In the genomic region with DNA sequence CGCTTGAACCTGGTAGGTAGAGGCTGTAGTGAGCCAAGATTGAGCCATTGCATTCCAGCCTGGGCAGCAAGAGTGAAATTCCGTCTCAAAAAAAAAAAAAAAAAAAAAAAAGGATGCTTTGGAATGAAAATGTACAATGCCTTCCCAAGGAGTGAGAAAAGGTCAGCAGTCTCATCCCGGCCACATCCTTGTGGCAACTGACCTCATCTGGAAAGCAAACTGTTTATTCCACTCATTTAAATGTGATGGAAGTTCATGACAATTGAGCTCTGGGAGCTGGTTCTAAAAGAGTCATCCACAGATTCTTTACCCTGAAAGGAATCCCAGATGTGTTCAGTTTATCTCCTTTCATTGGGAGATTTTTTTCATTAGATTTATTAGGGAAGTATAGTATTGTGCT, we compare ENCODE assay signal across 27 cellular contexts. TPM values are rescaled to one million over a fixed set of nuclear protein-coding genes. Genes with fewer than 3 reads are reported as not detected.
A peak's percentile ranks its signal among the peaks of the same experiment; 100 is the strongest.
DNase-seq lines count a peak whose midpoint lies in the region; ATAC-seq, FAIRE-seq and TF ChIP-seq lines count a peak whose summit lies in the region.
"Had no signal": no experiment of that assay in that cellular context is flagged by ENCODE, and none has a peak within 500 bp of the region (broad histone marks: within the 10 kb centered on the region; RNA-seq: fewer than 3 reads in every experiment).

No MANE protein-coding gene starts in this region.

- intact Hi-C loops in PC-9 (cut with micrococcal nuclease; ENCODE audit: unreplicated experiment): no loop called here

- H3K9me3 ChIP-seq in PC-9 (ENCODE audit: insufficient read depth, low read depth): no peaks in the 10 kb centered on the region
- H3K9me3 ChIP-seq: BLaER1 treated with 17β-estradiol and CSF1 and Interleukin-3, amounts not matched to agents 10 nM and 100 nM; pancreas; upper lobe of left lung had no signal

- TF ChIP-seq POLR2A in H54 (IDR thresholded peaks at IDR 0.05; ENCODE audit: low read depth, low read length): no peak

- H2AFZ ChIP-seq in PC-9: no peak overlapping the region

- H3K4me1 ChIP-seq in PC-9 (replicated peaks; ENCODE audit: insufficient read depth): peaks cover 24% of the 10 kb centered on the region

- no peaks in the 10 kb centered on the region for H3K9me2 ChIP-seq in PC-9 (ENCODE audit: insufficient read depth)

- peaks cover 14% of the 10 kb centered on the region for H3F3A ChIP-seq in PC-9 (ENCODE audit: insufficient read depth, low read depth)

- H3K27ac ChIP-seq in PC-9: no peak overlapping the region
- H3K27ac ChIP-seq: BLaER1 treated with 17β-estradiol and CSF1 and Interleukin-3, amounts not matched to agents 10 nM and 100 nM; epithelial cell of prostate; pancreas; upper lobe of left lung had no signal

- H3K9me3 Mint-ChIP-seq in natural killer cell treated with Interleukin-12 subunit alpha and Interleukin-12 subunit beta and Interleukin-15 and Interleukin-18, amount 100 ng/mL, for 72 hours: no peaks in the 10 kb centered on the region
- H3K9me3 Mint-ChIP-seq: activated naive CD4-positive, alpha-beta T cell treated with anti-CD3 and anti-CD28 coated beads, Interleukin-2, amount 50 U/mL, for 24 hours; activated T-cell treated with anti-CD3 and anti-CD28 coated beads, Interleukin-2, amount 50 U/mL, for 72 hours; memory B cell had no signal

- no peak overlapping the region for H3K4me2 ChIP-seq in PC-9
- H3K4me2 ChIP-seq: BLaER1 treated with 17β-estradiol and CSF1 and Interleukin-3, amounts not matched to agents 10 nM and 100 nM had no signal

- POLR2A ChIA-PET in PC-9 (lab: Charles Lee; ENCODE audit: unreplicated experiment): interaction anchor here (0.7 kb wide), 1 partner anchor 84 kb away, joined by 37 read pairs; no protein-coding TSS in a partner anchor

- H4K20me1 ChIP-seq in PC-9 (ENCODE audit: insufficient read depth): no peaks in the 10 kb centered on the region
- H4K20me1 ChIP-seq: BLaER1 treated with 17β-estradiol and CSF1 and Interleukin-3, amounts not matched to agents 10 nM and 100 nM had no signal

- FAIRE-seq in H54 (lab: Jason Lieb, UNC) (peak; percentile 82), RCC 7860 (lab: Jason Lieb, UNC) (no peak)
- FAIRE-seq: pancreas had no signal

- no peak for ATAC-seq in natural killer cell treated with Interleukin-12 subunit alpha and Interleukin-12 subunit beta and Interleukin-15 and Interleukin-18, amount 100 ng/mL, for 72 hours
- ATAC-seq in HG03159 (IDR thresholded peaks at IDR 0.05; ENCODE audit: unreplicated experiment): no peak
- ATAC-seq: activated T-cell treated with anti-CD3 and anti-CD28 coated beads, Interleukin-2, amount 50 U/mL, for 72 hours; naive thymus-derived CD4-positive, alpha-beta T cell; pancreas; right cardiac atrium had no signal

- H3K27me3 ChIP-seq in PC-9 (ENCODE audit: insufficient read depth, low read depth): no peaks in the 10 kb centered on the region
- H3K27me3 ChIP-seq: BLaER1 treated with 17β-estradiol and CSF1 and Interleukin-3, amounts not matched to agents 10 nM and 100 nM; dorsolateral prefrontal cortex; pancreas; upper lobe of left lung had no signal

- H3K79me2 ChIP-seq in PC-9 (ENCODE audit: low read depth): no peaks in the 10 kb centered on the region

- no peaks in the 10 kb centered on the region for H3K4me1 Mint-ChIP-seq in natural killer cell treated with Interleukin-12 subunit alpha and Interleukin-12 subunit beta and Interleukin-15 and Interleukin-18, amount 100 ng/mL, for 72 hours (ENCODE audit: low read depth in 2 of 2)
- H3K4me1 Mint-ChIP-seq: activated naive CD4-positive, alpha-beta T cell treated with anti-CD3 and anti-CD28 coated beads, Interleukin-2, amount 50 U/mL, for 24 hours; memory B cell; naive thymus-derived CD4-positive, alpha-beta T cell had no signal

- CTCF ChIA-PET in PC-9 (lab: Charles Lee): interaction anchor here (0.6 to 0.7 kb wide), 2 partner anchors 47 to 54 kb away, joined by 3 to 12 read pairs; no protein-coding TSS in a partner anchor

- H3K36me3 Mint-ChIP-seq in natural killer cell treated with Interleukin-12 subunit alpha and Interleukin-12 subunit beta and Interleukin-15 and Interleukin-18, amount 100 ng/mL, for 72 hours: no peaks in the 10 kb centered on the region
- H3K36me3 Mint-ChIP-seq: memory B cell; naive thymus-derived CD4-positive, alpha-beta T cell had no signal

- no peaks in the 10 kb centered on the region for H3K36me3 ChIP-seq in PC-9 (ENCODE audit: low read depth)
- H3K36me3 ChIP-seq: BLaER1 treated with 17β-estradiol and CSF1 and Interleukin-3, amounts not matched to agents 10 nM and 100 nM; pancreas; upper lobe of left lung had no signal

- no TSS peak for BruUV-seq in PC-9 (replicated peaks; lab: Mats Ljungman, UMichigan)

- no peak overlapping the region for H3K4me3 ChIP-seq in fibroblast of the aortic adventitia (ENCODE audit: low read depth, low read length)
- H3K4me3 ChIP-seq in PC-9: no peak overlapping the region
- H3K4me3 ChIP-seq: BLaER1 treated with 17β-estradiol and CSF1 and Interleukin-3, amounts not matched to agents 10 nM and 100 nM; dorsolateral prefrontal cortex; pancreas; upper lobe of left lung had no signal

- H3K27me3 Mint-ChIP-seq in natural killer cell treated with Interleukin-12 subunit alpha and Interleukin-12 subunit beta and Interleukin-15 and Interleukin-18, amount 100 ng/mL, for 72 hours: no peaks in the 10 kb centered on the region
- H3K27me3 Mint-ChIP-seq: activated naive CD4-positive, alpha-beta T cell treated with anti-CD3 and anti-CD28 coated beads, Interleukin-2, amount 50 U/mL, for 24 hours; memory B cell; naive thymus-derived CD4-positive, alpha-beta T cell had no signal

- no peak overlapping the region for H3K4me3 Mint-ChIP-seq in natural killer cell treated with Interleukin-12 subunit alpha and Interleukin-12 subunit beta and Interleukin-15 and Interleukin-18, amount 100 ng/mL, for 72 hours
- H3K4me3 Mint-ChIP-seq: activated naive CD4-positive, alpha-beta T cell treated with anti-CD3 and anti-CD28 coated beads, Interleukin-2, amount 50 U/mL, for 24 hours; activated T-cell treated with anti-CD3 and anti-CD28 coated beads, Interleukin-2, amount 50 U/mL, for 72 hours; memory B cell; naive thymus-derived CD4-positive, alpha-beta T cell had no signal

- DNase-seq in A172 (ENCODE audit: low spot score) (peak; percentile 66), H54 (ENCODE audit: insufficient read length, low spot score) (peak; percentile 47), RCC 7860 (ENCODE audit: low spot score) (peak; percentile 21), fibroblast of the aortic adventitia (ENCODE audit: low read depth) (peak; percentile 26), NCI-H1930 (lab: John Stamatoyannopoulos, UW) (no peak), PC-9 (no peak)
- no peak for DNase-seq in natural killer cell treated with Interleukin-12 subunit alpha and Interleukin-12 subunit beta and Interleukin-15 and Interleukin-18, amount 100 ng/mL, for 72 hours (ENCODE audit: low spot score)
- DNase-seq: 8988T; activated T-cell treated with anti-CD3 and anti-CD28 coated beads, Interleukin-2, amount 50 U/mL, for 72 hours; aorta; central memory CD4-positive, alpha-beta T cell; dorsolateral prefrontal cortex; Kasumi-1; naive thymus-derived CD4-positive, alpha-beta T cell; NCI-H1092 treated with DMSO at 0.1 percent for 48 hours; NCI-H2029; NCI-H345; OCI-M1; pancreas; right cardiac atrium; SHP77 treated with DMSO at 0.1 percent for 48 hours; upper lobe of left lung had no signal

- no peak overlapping the region for H3K27ac Mint-ChIP-seq in natural killer cell treated with Interleukin-12 subunit alpha and Interleukin-12 subunit beta and Interleukin-15 and Interleukin-18, amount 100 ng/mL, for 72 hours
- H3K27ac Mint-ChIP-seq: activated naive CD4-positive, alpha-beta T cell treated with anti-CD3 and anti-CD28 coated beads, Interleukin-2, amount 50 U/mL, for 24 hours; activated T-cell treated with anti-CD3 and anti-CD28 coated beads, Interleukin-2, amount 50 U/mL, for 72 hours; memory B cell; naive thymus-derived CD4-positive, alpha-beta T cell had no signal

- TF ChIP-seq CTCF in fibroblast of the aortic adventitia (IDR thresholded peaks at IDR 0.05; ENCODE audit: insufficient read depth, low read length): no peak
- TF ChIP-seq CTCF in PC-9 (conservative IDR thresholded peaks at IDR 0.05): no peak

RNA-seq across cellular contexts. Expression of gene LIMA1, which starts 19.4 kb away (rescaled TPM):
- 108 and 109 TPM in 2 replicates for total RNA-seq in A172 (2014; rRNA removed; shearing (Covaris generic))
- total RNA-seq in fibroblast of the aortic adventitia (ENCODE audit: low replicate concordance) (156 and 229 TPM in 2 replicates), PC-9 (2021) (73.1 and 98.6 TPM in 2 replicates)
- total RNA-seq in natural killer cell treated with Interleukin-12 subunit alpha and Interleukin-12 subunit beta and Interleukin-15 and Interleukin-18, amount 100 ng/mL, for 72 hours: 10 to 100 TPM; 15.3 to 41.3 TPM

Comparison
In these comparisons a context has a peak if more than half of its experiments do, and no peak if none do; other contexts are left out.
1. DNase-seq: peak in A172 (single experiment), H54 (single experiment), RCC 7860 (single experiment) and fibroblast of the aortic adventitia (single experiment); none in NCI-H1930 (0 of 2), PC-9 (0 of 2) and natural killer cell treated with Interleukin-12 subunit alpha and Interleukin-12 subunit beta and Interleukin-15 and Interleukin-18, amount 100 ng/mL, for 72 hours (single experiment).